Comparison of ENCODE assay signal across 11 cellular contexts in the genomic region with DNA sequence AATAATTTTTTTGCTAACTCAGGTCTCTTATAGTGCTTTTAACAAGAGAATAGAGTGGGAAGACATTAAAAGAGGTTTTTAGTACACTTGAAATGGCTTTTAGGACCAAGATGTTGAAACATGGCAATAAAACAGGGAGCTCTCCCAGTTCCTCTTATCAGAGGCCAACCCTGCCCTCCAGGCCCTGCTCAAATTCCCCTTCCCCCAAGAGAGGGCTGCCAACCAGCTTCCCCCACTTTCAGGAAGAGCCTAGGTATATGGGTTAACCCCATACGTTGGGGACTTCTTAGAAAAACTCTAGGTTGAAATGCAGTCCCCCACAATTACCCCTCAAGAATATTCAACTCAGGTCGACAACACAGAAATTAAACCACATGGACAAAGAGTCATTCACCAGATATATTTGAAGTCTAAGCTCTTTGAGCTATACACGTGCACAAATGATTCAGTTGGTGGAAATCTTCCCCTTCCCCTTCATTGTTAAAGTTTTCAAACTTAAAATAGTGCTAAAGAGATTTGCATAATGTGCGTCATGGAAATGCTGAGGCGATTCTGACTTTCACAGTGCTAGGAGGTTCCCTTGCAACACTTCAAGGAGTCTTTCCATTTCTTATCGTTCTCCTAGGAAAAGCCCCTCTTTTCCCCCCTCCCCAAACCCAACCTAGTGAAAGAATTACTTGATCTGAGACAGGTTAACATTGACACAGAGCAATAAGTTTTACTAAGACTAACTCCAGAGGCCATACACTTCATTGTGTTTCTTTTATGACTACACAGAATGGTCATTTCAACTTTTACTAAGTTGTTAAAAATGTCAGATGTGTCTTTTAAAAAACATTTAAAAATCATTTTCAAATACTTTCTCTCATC. TPM values are rescaled to one million over a fixed set of nuclear protein-coding genes. Genes with fewer than 3 reads are reported as not detected.
A peak's percentile ranks its signal among the peaks of the same experiment; 100 is the strongest.
DNase-seq lines count a peak whose midpoint lies in the region; ATAC-seq and TF ChIP-seq lines count a peak whose summit lies in the region.
"Had no signal": no experiment of that assay in that cellular context is flagged by ENCODE, and none has a peak within 500 bp of the region (broad histone marks: within the 10 kb centered on the region; RNA-seq: fewer than 3 reads in every experiment).

No MANE protein-coding gene starts in this region.

- no peak overlapping the region for H3K27ac ChIP-seq in esophagus squamous epithelium

- H3K4me3 ChIP-seq in esophagus squamous epithelium, result no peak overlapping the region

- WGBS in esophagus squamous epithelium, 2 donors, result 47 to 48% methylated on average over 6 of the region's 6 CpGs

- intact Hi-C loops in activated naive CD4-positive, alpha-beta T cell treated with anti-CD3 and anti-CD28 coated beads for 36 hours (cut with micrococcal nuclease), result loop anchor here (1.0 to 10.0 kb wide), 11 partner anchors 12 to 824 kb away; partner anchors contain the start of genes ADGRF1, ENPP4 and RCAN2
- intact Hi-C loops in esophagus squamous epithelium (cut with DNase I), result no loop called here

- no peaks in the 10 kb centered on the region for H3K36me3 Mint-ChIP-seq in activated naive CD4-positive, alpha-beta T cell treated with anti-CD3 and anti-CD28 coated beads for 36 hours (ENCODE audit: low read depth)
- no peaks in the 10 kb centered on the region for H3K36me3 Mint-ChIP-seq in stimulated activated naive CD8-positive, alpha-beta T cell treated with anti-CD3 and anti-CD28 coated beads, Interleukin-15, Interleukin-2, amounts not matched to agents 100 ng/mL and 50 ng/mL, for 24 hours (ENCODE audit: low read depth)
- H3K36me3 Mint-ChIP-seq: CD4-positive, CD25-positive, alpha-beta regulatory T cell had no signal

- CTCF ChIA-PET in activated naive CD4-positive, alpha-beta T cell treated with anti-CD3 and anti-CD28 coated beads for 36 hours (lab: Charles Lee), result interaction anchor here (0.8 to 3.7 kb wide), 7 partner anchors 13 to 192 kb away, joined by 3 to 22 read pairs (median 6); no protein-coding TSS in a partner anchor
- CTCF ChIA-PET in HEK293T (lab: Yijun Ruan, JAX), result interaction anchor here (0.6 to 0.7 kb wide), 3 partner anchors 13 to 410 kb away, joined by 3 read pairs; no protein-coding TSS in a partner anchor

- TF ChIP-seq POLR2A in esophagus squamous epithelium (IDR thresholded peaks at IDR 0.05), result no peak

- no peaks in the 10 kb centered on the region for H3K9me3 Mint-ChIP-seq in activated naive CD4-positive, alpha-beta T cell treated with anti-CD3 and anti-CD28 coated beads for 36 hours
- H3K9me3 Mint-ChIP-seq in stimulated activated naive CD8-positive, alpha-beta T cell treated with anti-CD3 and anti-CD28 coated beads, Interleukin-15, Interleukin-2, amounts not matched to agents 100 ng/mL and 50 ng/mL, for 24 hours, result no peaks in the 10 kb centered on the region

- H3K4me3 Mint-ChIP-seq in activated naive CD4-positive, alpha-beta T cell treated with anti-CD3 and anti-CD28 coated beads for 36 hours, result no peak overlapping the region
- H3K4me3 Mint-ChIP-seq in stimulated activated naive CD8-positive, alpha-beta T cell treated with anti-CD3 and anti-CD28 coated beads, Interleukin-15, Interleukin-2, amounts not matched to agents 100 ng/mL and 50 ng/mL, for 24 hours, result peak overlapping the region; percentile 17
- H3K4me3 Mint-ChIP-seq: CD4-positive, CD25-positive, alpha-beta regulatory T cell had no signal

- POLR2A ChIA-PET in HEK293T (lab: Yijun Ruan, JAX), result no interaction called here

- peak; percentile 57 for ATAC-seq in HG02678 (IDR thresholded peaks at IDR 0.05; ENCODE audit: unreplicated experiment)

- no peaks in the 10 kb centered on the region for H3K9me3 ChIP-seq in esophagus squamous epithelium

- peak overlapping the region; percentile 80 for H3K27ac Mint-ChIP-seq in activated naive CD4-positive, alpha-beta T cell treated with anti-CD3 and anti-CD28 coated beads for 36 hours
- peak overlapping the region; percentile 90 for H3K27ac Mint-ChIP-seq in stimulated activated naive CD8-positive, alpha-beta T cell treated with anti-CD3 and anti-CD28 coated beads, Interleukin-15, Interleukin-2, amounts not matched to agents 100 ng/mL and 50 ng/mL, for 24 hours

- DNase-seq in activated naive CD4-positive, alpha-beta T cell treated with anti-CD3 and anti-CD28 coated beads for 36 hours, result peak; percentile 73
- no peak for DNase-seq in activated naive CD4-positive, alpha-beta T cell (lab: John Stamatoyannopoulos, UW)
- DNase-seq in MV-4-11 (lab: John Stamatoyannopoulos, UW) (peak; percentile 86), amygdala (lab: John Stamatoyannopoulos, UW) (no peak), esophagus squamous epithelium (lab: John Stamatoyannopoulos, UW) (no peak), HEK293T (ENCODE audit: extremely low spot score) (no peak)
- DNase-seq: effector memory CD4-positive, alpha-beta T cell had no signal

- no peaks in the 10 kb centered on the region for H3K36me3 ChIP-seq in esophagus squamous epithelium

- H3K4me1 ChIP-seq in esophagus squamous epithelium, result no peaks in the 10 kb centered on the region

- no peak for TF ChIP-seq CTCF in esophagus squamous epithelium (IDR thresholded peaks at IDR 0.05)

- no peaks in the 10 kb centered on the region for H3K27me3 ChIP-seq in esophagus squamous epithelium

- H3K4me1 Mint-ChIP-seq in activated naive CD4-positive, alpha-beta T cell treated with anti-CD3 and anti-CD28 coated beads for 36 hours (ENCODE audit: low read depth), result peaks cover 30% of the 10 kb centered on the region
- H3K4me1 Mint-ChIP-seq in stimulated activated naive CD8-positive, alpha-beta T cell treated with anti-CD3 and anti-CD28 coated beads, Interleukin-15, Interleukin-2, amounts not matched to agents 100 ng/mL and 50 ng/mL, for 24 hours (ENCODE audit: low read depth), result peaks cover 50% of the 10 kb centered on the region
- H3K4me1 Mint-ChIP-seq: CD4-positive, CD25-positive, alpha-beta regulatory T cell had no signal

- peaks cover 8% of the 10 kb centered on the region for H3K27me3 Mint-ChIP-seq in activated naive CD4-positive, alpha-beta T cell treated with anti-CD3 and anti-CD28 coated beads for 36 hours (ENCODE audit: low read depth)
- no peaks in the 10 kb centered on the region for H3K27me3 Mint-ChIP-seq in stimulated activated naive CD8-positive, alpha-beta T cell treated with anti-CD3 and anti-CD28 coated beads, Interleukin-15, Interleukin-2, amounts not matched to agents 100 ng/mL and 50 ng/mL, for 24 hours

TF ChIP-seq in HEK293T, 16 proteins besides CTCF, POLR2A, EP300 and RAD21:
- TF ChIP-seq ARNT (IDR thresholded peaks at IDR 0.05) (no peak), BHLHE40 (IDR thresholded peaks at IDR 0.05; ENCODE audit: borderline replicate concordance) (no peak)

RNA-seq across cellular contexts. Expression of gene ENPP5, which starts 49.8 kb away (rescaled TPM):
- under 1 TPM; 0.24 to 0.62 TPM for total RNA-seq in activated naive CD4-positive, alpha-beta T cell treated with anti-CD3 and anti-CD28 coated beads for 36 hours
- 1 to 10 TPM in 3 of 4 donors, under 1 TPM in 1; 0.94 to 1.5 (median 1.4) TPM for total RNA-seq in esophagus squamous epithelium
- total RNA-seq: CD4-positive, CD25-positive, alpha-beta regulatory T cell; T-helper 2 cell treated with Interferon-gamma antibody and Interleukin-4, amounts not matched to agents 100 ng/mL and 5 ng/mL, for 36 hours had no signal

Comparison
In these comparisons a context has a peak if more than half of its experiments do, and no peak if none do; other contexts are left out.
1. DNase-seq: peak in activated naive CD4-positive, alpha-beta T cell treated with anti-CD3 and anti-CD28 coated beads for 36 hours (single experiment) and MV-4-11 (single experiment); none in activated naive CD4-positive, alpha-beta T cell (0 of 4), amygdala (0 of 56), esophagus squamous epithelium (single experiment) and HEK293T (single experiment).